8 cellular contexts compared by ENCODE assay signal in genomic region chr6:158559338-158559894, GRCh38. TPM values are rescaled to one million over a fixed set of nuclear protein-coding genes. Genes with fewer than 3 reads are reported as not detected.
DNase-seq lines count a peak whose midpoint lies in the region; ATAC-seq and TF ChIP-seq lines count a peak whose summit lies in the region.

No MANE protein-coding gene starts in this region.

- no peak overlapping the region for H2BK15ac ChIP-seq in mesendoderm (replicated peaks; ENCODE audit: low read depth)

- intact Hi-C loops in Right ventricle myocardium inferior (cut with DNase I) = no loop called here
- intact Hi-C loops in vagina (cut with DNase I) = no loop called here

- no peak overlapping the region for H2BK120ac ChIP-seq in mesendoderm (ENCODE audit: low read depth, low read length)

- TF ChIP-seq CTCF in right atrium auricular region (IDR thresholded peaks at IDR 0.05) (no peak), brain microvascular endothelial cell (IDR thresholded peaks at IDR 0.05; ENCODE audit: low read depth, low read length, missing control alignments) (no peak), vagina (IDR thresholded peaks at IDR 0.05) (no peak)

- WGBS in mesendoderm (ENCODE audit: extremely low coverage, insufficient coverage, low lambda C conversion rate) = no CpG with 5 or more reads among the region's 14 CpGs

- no peaks in the 10 kb centered on the region for H3K9me3 ChIP-seq in right atrium auricular region
- no peaks in the 10 kb centered on the region for H3K9me3 ChIP-seq in vagina

- H3K27ac ChIP-seq in right atrium auricular region (peak overlapping the region; percentile 86 to 87), brain microvascular endothelial cell (peak overlapping the region; percentile 60), mesendoderm (ENCODE audit: low read depth, low read length) (no peak overlapping the region), vagina (peak overlapping the region; percentile 62)

- H3K23ac ChIP-seq in mesendoderm (ENCODE audit: low read length) = no peak overlapping the region

- H3K4me3 ChIP-seq in right atrium auricular region = peak overlapping the region; percentile 92 to 95
- H3K4me3 ChIP-seq in brain microvascular endothelial cell (ENCODE audit: low read depth, low read length) = peak overlapping the region; percentile 82
- peak overlapping the region; percentile 57 for H3K4me3 ChIP-seq in mesendoderm (ENCODE audit: low read length)
- peak overlapping the region; percentile 84 to 85 for H3K4me3 ChIP-seq in vagina

- no peak for TF ChIP-seq POLR2A in vagina (IDR thresholded peaks at IDR 0.05)

- no peak overlapping the region for H2BK5ac ChIP-seq in mesendoderm (ENCODE audit: low read length)

- H3K4me1 ChIP-seq in right atrium auricular region (peaks cover 2 to 23% of the 10 kb centered on the region in 2 donors), mesendoderm (ENCODE audit: control insufficient read depth, low read depth, low read length) (peaks cover 2% of the 10 kb centered on the region), vagina (peaks cover 35% of the 10 kb centered on the region)

- H3K79me1 ChIP-seq in mesendoderm (ENCODE audit: low read length) = peaks cover 19% of the 10 kb centered on the region

- H3K79me2 ChIP-seq in mesendoderm (ENCODE audit: control insufficient read depth, insufficient read depth, low read length) = peaks cover 34% of the 10 kb centered on the region

- peak overlapping the region; percentile 93 for H4K8ac ChIP-seq in mesendoderm (ENCODE audit: low read depth, low read length)

- no peaks in the 10 kb centered on the region for H3K27me3 ChIP-seq in right atrium auricular region
- H3K27me3 ChIP-seq in brain microvascular endothelial cell (replicated peaks) = no peaks in the 10 kb centered on the region
- H3K27me3 ChIP-seq in mesendoderm (ENCODE audit: insufficient read depth, low read length, poor library complexity) = no peaks in the 10 kb centered on the region
- H3K27me3 ChIP-seq in vagina = no peaks in the 10 kb centered on the region

- peak overlapping the region; percentile 91 for H3K56ac ChIP-seq in mesendoderm (ENCODE audit: low read length)

- peak overlapping the region; percentile 73 for H3K4ac ChIP-seq in mesendoderm (ENCODE audit: low read depth, low read length)

- H3K36me3 ChIP-seq in right atrium auricular region (no peaks in the 10 kb centered on the region), brain microvascular endothelial cell (replicated peaks) (no peaks in the 10 kb centered on the region), mesendoderm (ENCODE audit: control insufficient read depth, insufficient read depth, low read length) (no peaks in the 10 kb centered on the region), vagina (no peaks in the 10 kb centered on the region)

- H3K18ac ChIP-seq in mesendoderm (ENCODE audit: low read length) = peak overlapping the region; percentile 0

- no peak for ATAC-seq in Right ventricle myocardium inferior
- no peak for ATAC-seq in HG03565 (IDR thresholded peaks at IDR 0.05; ENCODE audit: unreplicated experiment)

- peak overlapping the region; percentile 58 for H3K4me2 ChIP-seq in mesendoderm (ENCODE audit: low read length)

- in situ Hi-C loops in brain microvascular endothelial cell (cut with HindIII; ENCODE audit: low pct_ligation_motif_present, low sequenced_read_pairs) = no loop called here

- no peak overlapping the region for H2AK5ac ChIP-seq in mesendoderm (ENCODE audit: low read length)

- DNase-seq in right atrium auricular region (ENCODE audit: low spot score) (no peak), Right ventricle myocardium inferior (ENCODE audit: missing footprints) (no peak), brain microvascular endothelial cell (no peak), mesendoderm (no peak), vagina (ENCODE audit: extremely low spot score in 2 of 2) (no peak), HUDEP-2 (lab: John Stamatoyannopoulos, UW; ENCODE audit: unreplicated experiment in 76 of 76) (no peak), DMS53 (lab: John Stamatoyannopoulos, UW) (no peak)

- H3K9ac ChIP-seq in mesendoderm (ENCODE audit: low read length) = peak overlapping the region; percentile 84

- no peak overlapping the region for H4K5ac ChIP-seq in mesendoderm (ENCODE audit: low read length)

RNA-seq across cellular contexts. Expression of gene TMEM181, which starts 0.5 kb away (rescaled TPM):
- total RNA-seq in right atrium auricular region (10 to 100 TPM; 13.9 to 14.4 TPM), Right ventricle myocardium inferior (10.1 TPM), vagina (18.4 TPM)
- polyA plus RNA-seq in mesendoderm (2013, experiment 1 of 2) = 9.1 TPM
- polyA plus RNA-seq in mesendoderm (2013, experiment 2 of 2) = 9.0 TPM
